Comparison of ENCODE assay signal across 1 cellular context in genomic region chr5:111757582-111758283, GRCh38.
TF ChIP-seq lines count a peak whose summit lies in the region.

No MANE protein-coding gene starts in this region.

TF ChIP-seq in GM12878, 131 proteins besides CTCF, POLR2A, EP300 and RAD21 (continued from another document and continues in another):
- TF ChIP-seq E4F1 (IDR thresholded peaks at IDR 0.05; ENCODE audit: borderline replicate concordance, partially characterized antibody) (no peak), RUNX3 (IDR thresholded peaks at IDR 0.05; ENCODE audit: low read length) (peak; percentile 59; the same call in 1 of the 2 replicates), PAX8 (IDR thresholded peaks at IDR 0.05) (no peak; the same call in 1 of the 2 replicates), SMC3 (IDR thresholded peaks at IDR 0.05; ENCODE audit: borderline replicate concordance, low read length) (no peak), CBFB (IDR thresholded peaks at IDR 0.05; ENCODE audit: low read depth) (peak; percentile 11; the same call in 1 of the 2 replicates), TAF1 (IDR thresholded peaks at IDR 0.05; ENCODE audit: borderline replicate concordance, low read depth, low read length) (0 out of 2 replicates have a peak, but pooled peaks have one; percentile 58), LARP7 (IDR thresholded peaks at IDR 0.05) (peak; percentile 90; the same call in 1 of the 2 replicates), MXI1 (IDR thresholded peaks at IDR 0.05; ENCODE audit: low read depth, low read length) (0 out of 2 replicates have a peak, but pooled peaks have one; percentile 53), IKZF1 (conservative IDR thresholded peaks at IDR 0.05) (peak; percentile 93), CHD4 (IDR thresholded peaks at IDR 0.05) (no peak), CBX5 (IDR thresholded peaks at IDR 0.05; ENCODE audit: low read depth) (peak; percentile 66), MTA3 (IDR thresholded peaks at IDR 0.05; ENCODE audit: borderline replicate concordance, low read length) (0 out of 2 replicates have a peak, but pooled peaks have one; percentile 3), IKZF2 (IDR thresholded peaks at IDR 0.05) (peak in 1 of 2 experiments; percentile 30; a peak in 2 of 4 replicates), RELB (IDR thresholded peaks at IDR 0.05; ENCODE audit: low read depth) (peak; percentile 68), SIX5 (IDR thresholded peaks at IDR 0.05; ENCODE audit: low read depth, low read length, severe bottlenecking) (no peak), MLLT1 (IDR thresholded peaks at IDR 0.05) (peak; percentile 72), BRCA1 (IDR thresholded peaks at IDR 0.05; ENCODE audit: low read depth, low read length) (no peak), CEBPB (IDR thresholded peaks at IDR 0.05; ENCODE audit: borderline replicate concordance in 1 of 2, low read depth in 2 of 2, low read length in 2 of 2) (no peak), NRF1 (conservative IDR thresholded peaks at IDR 0.05; ENCODE audit: low read depth, low read length) (no peak), ZBTB4 (CRISPR knock-in tag; IDR thresholded peaks at IDR 0.05) (no peak), E2F8 (IDR thresholded peaks at IDR 0.05; ENCODE audit: low read depth, partially characterized antibody) (peak; percentile 31), RAD51 (IDR thresholded peaks at IDR 0.05) (no peak; the same call in none of the 2 replicates), NFXL1 (IDR thresholded peaks at IDR 0.05; ENCODE audit: borderline replicate concordance) (0 out of 2 replicates have a peak, but pooled peaks have one; percentile 36), NFIC (IDR thresholded peaks at IDR 0.05; ENCODE audit: low read depth, low read length) (0 out of 2 replicates have a peak, but pooled peaks have one; percentile 19), BCL11A (IDR thresholded peaks at IDR 0.05; ENCODE audit: low read depth, low read length) (no peak), MAX (IDR thresholded peaks at IDR 0.05; ENCODE audit: low read depth, low read length) (peak; percentile 65; the same call in 1 of the 2 replicates), CHD2 (IDR thresholded peaks at IDR 0.05; ENCODE audit: borderline replicate concordance, low read depth, low read length) (no peak; the same call in 1 of the 2 replicates), ZNF687 (IDR thresholded peaks at IDR 0.05) (peak; percentile 89), SREBF1 (IDR thresholded peaks at IDR 0.05; ENCODE audit: low read length) (no peak), ETV6 (conservative IDR thresholded peaks at IDR 0.05 in 1 of 2, IDR thresholded peaks at IDR 0.05 in 1 of 2; ENCODE audit: borderline replicate concordance in 1 of 2, low read depth in 1 of 2) (no peak), TCF12 (IDR thresholded peaks at IDR 0.05; ENCODE audit: low read depth, low read length) (peak; percentile 31; the same call in 1 of the 2 replicates), SREBF2 (IDR thresholded peaks at IDR 0.05; ENCODE audit: low read length) (no peak), ESRRA (IDR thresholded peaks at IDR 0.05; ENCODE audit: low read length) (no peak), CHD1 (IDR thresholded peaks at IDR 0.05; ENCODE audit: low read depth, low read length) (no peak), EGR1 (IDR thresholded peaks at IDR 0.05; ENCODE audit: borderline replicate concordance in 1 of 2, low read depth in 2 of 2, low read length in 2 of 2) (peak in 1 of 2 experiments; percentile 89; a peak in 2 of 3 replicates), RCOR1 (conservative IDR thresholded peaks at IDR 0.05; ENCODE audit: low read depth, low read length) (no peak), ASH2L (IDR thresholded peaks at IDR 0.05; ENCODE audit: borderline replicate concordance, low read depth) (0 out of 2 replicates have a peak, but pooled peaks have one; percentile 21), FOS (IDR thresholded peaks at IDR 0.05; ENCODE audit: borderline replicate concordance, extremely low read depth, insufficient read length) (no peak), SMARCA5 (IDR thresholded peaks at IDR 0.05) (no peak; the same call in 1 of the 2 replicates), IRF4 (IDR thresholded peaks at IDR 0.05; ENCODE audit: low read depth, low read length) (no peak), E2F4 (IDR thresholded peaks at IDR 0.05; ENCODE audit: low read depth, low read length) (no peak; the same call in 1 of the 2 replicates), YY1 (IDR thresholded peaks at IDR 0.05; ENCODE audit: low read depth, low read length) (peak; percentile 53), SUPT20H (IDR thresholded peaks at IDR 0.05; ENCODE audit: borderline replicate concordance, control insufficient read depth, low read depth, low read length) (no peak), TCF3 (IDR thresholded peaks at IDR 0.05; ENCODE audit: borderline replicate concordance, insufficient read depth, low read depth, low read length) (no peak)
